Comparison of ENCODE assay signal across 16 cellular contexts in the genomic region with DNA sequence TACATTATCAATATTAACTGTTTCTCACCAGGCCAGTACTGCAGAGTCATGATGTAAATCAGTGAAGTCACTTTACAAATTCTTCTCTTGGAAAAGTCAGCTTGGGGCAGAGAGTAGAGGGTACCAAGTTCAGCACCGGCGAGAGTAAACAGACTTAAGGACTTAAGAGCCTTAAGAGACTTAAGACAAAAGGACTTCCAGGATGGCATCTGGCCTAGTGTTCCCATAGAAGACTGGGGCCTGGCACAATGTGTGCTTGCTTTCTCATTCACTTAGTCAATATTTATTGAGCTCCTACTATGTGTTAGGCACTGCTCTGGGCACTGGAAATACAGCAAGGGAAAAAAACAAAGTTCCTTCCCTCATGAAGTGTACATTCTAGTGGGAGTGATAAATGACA. TPM values are rescaled to one million over a fixed set of nuclear protein-coding genes. Genes with fewer than 3 reads are reported as not detected.
A peak's percentile ranks its signal among the peaks of the same experiment; 100 is the strongest.
DNase-seq lines count a peak whose midpoint lies in the region; ATAC-seq and TF ChIP-seq lines count a peak whose summit lies in the region.
"Had no signal": no experiment of that assay in that cellular context is flagged by ENCODE, and none has a peak within 500 bp of the region (broad histone marks: within the 10 kb centered on the region; RNA-seq: fewer than 3 reads in every experiment).

No MANE protein-coding gene starts in this region.

- H3K27ac ChIP-seq in smooth muscle cell (ENCODE audit: low read depth) = peak overlapping the region; percentile 60
- H3K27ac ChIP-seq: cardiac muscle cell had no signal

- no peaks in the 10 kb centered on the region for H4K20me1 ChIP-seq in smooth muscle cell (ENCODE audit: low read depth)

- peaks cover 18% of the 10 kb centered on the region for H3F3A ChIP-seq in smooth muscle cell (ENCODE audit: low read depth)

- intact Hi-C loops in Right ventricle myocardium inferior (cut with DNase I) = no loop called here

- peaks cover 11% of the 10 kb centered on the region for H3K4me1 ChIP-seq in smooth muscle cell (ENCODE audit: low read depth)
- H3K4me1 ChIP-seq: foreskin keratinocyte had no signal

- no peak overlapping the region for H3K9ac ChIP-seq in smooth muscle cell (ENCODE audit: low read depth)

- 41% methylated on average over 2 of the region's 2 CpGs for WGBS in smooth muscle cell (ENCODE audit: low lambda C conversion rate)

- H3K36me3 Mint-ChIP-seq in activated T-cell treated with anti-CD3 and anti-CD28 coated beads, Interleukin-2, amount 50 U/mL, for 72 hours (ENCODE audit: insufficient read depth in 2 of 2) = peaks cover 2 to 15% of the 10 kb centered on the region in 2 donors
- peaks cover 4% of the 10 kb centered on the region for H3K36me3 Mint-ChIP-seq in effector memory CD8-positive, alpha-beta T cell (ENCODE audit: insufficient read depth)

- no peaks in the 10 kb centered on the region for H3K27me3 Mint-ChIP-seq in activated T-cell treated with anti-CD3 and anti-CD28 coated beads, Interleukin-2, amount 50 U/mL, for 72 hours (ENCODE audit: low read depth)
- no peaks in the 10 kb centered on the region for H3K27me3 Mint-ChIP-seq in effector memory CD8-positive, alpha-beta T cell

- H3K4me1 Mint-ChIP-seq in activated T-cell treated with anti-CD3 and anti-CD28 coated beads, Interleukin-2, amount 50 U/mL, for 72 hours (ENCODE audit: low read depth) = peaks cover 45% of the 10 kb centered on the region
- peaks cover 20 to 28% of the 10 kb centered on the region in 2 donors for H3K4me1 Mint-ChIP-seq in effector memory CD8-positive, alpha-beta T cell (ENCODE audit: low read depth in 2 of 2)

- peak overlapping the region; percentile 96 for H2AFZ ChIP-seq in smooth muscle cell (ENCODE audit: low read depth)

- H3K27me3 ChIP-seq in smooth muscle cell (ENCODE audit: low read depth) = peaks cover 5% of the 10 kb centered on the region
- H3K27me3 ChIP-seq: cardiac muscle cell had no signal

- H3K9me3 ChIP-seq in smooth muscle cell (replicated peaks; ENCODE audit: low read depth) = no peaks in the 10 kb centered on the region

- no peak overlapping the region for H3K4me3 ChIP-seq in smooth muscle cell
- H3K4me3 ChIP-seq: cardiac muscle cell had no signal

- no peak for TF ChIP-seq CTCF in smooth muscle cell (IDR thresholded peaks at IDR 0.05; ENCODE audit: borderline replicate concordance, insufficient read depth, poor library complexity, severe bottlenecking)

- no peaks in the 10 kb centered on the region for H3K9me3 Mint-ChIP-seq in activated T-cell treated with anti-CD3 and anti-CD28 coated beads, Interleukin-2, amount 50 U/mL, for 72 hours
- H3K9me3 Mint-ChIP-seq in effector memory CD8-positive, alpha-beta T cell = no peaks in the 10 kb centered on the region

- DNase-seq in activated T-cell treated with anti-CD3 and anti-CD28 coated beads, Interleukin-2, amount 50 U/mL, for 72 hours = no peak
- no peak for DNase-seq in activated T-cell treated with anti-CD3 and anti-CD28 coated beads, Interleukin-2, amount 50 U/mL, for 1 hour
- DNase-seq in NCI-H82 treated with DMSO at 0.1 percent for 48 hours (lab: John Stamatoyannopoulos, UW; ENCODE audit: unreplicated experiment) (peak; percentile 80), smooth muscle cell (lab: John Stamatoyannopoulos, UW; ENCODE audit: unreplicated experiment) (no peak), Right ventricle myocardium inferior (ENCODE audit: missing footprints) (no peak), COLO829 (ENCODE audit: low spot score) (no peak)
- DNase-seq in effector memory CD8-positive, alpha-beta T cell = no peak
- DNase-seq: activated CD4-positive, CD25-positive, alpha-beta regulatory T cell; activated effector memory CD4-positive, alpha-beta T cell treated with anti-CD3 and anti-CD28 coated beads, Interleukin-2, amount 50 U/mL, for 16 hours; AML-193; foreskin keratinocyte; midbrain; NCI-H345; PC-3 had no signal

- H3K4me3 Mint-ChIP-seq in activated T-cell treated with anti-CD3 and anti-CD28 coated beads, Interleukin-2, amount 50 U/mL, for 72 hours = peak overlapping the region; percentile 77 to 91
- H3K4me3 Mint-ChIP-seq in effector memory CD8-positive, alpha-beta T cell = peak overlapping the region; percentile 77 to 81

- H3K27ac Mint-ChIP-seq in activated T-cell treated with anti-CD3 and anti-CD28 coated beads, Interleukin-2, amount 50 U/mL, for 72 hours = peak overlapping the region; percentile 94
- peak overlapping the region; percentile 16 to 91 for H3K27ac Mint-ChIP-seq in effector memory CD8-positive, alpha-beta T cell

- H3K79me2 ChIP-seq in smooth muscle cell (ENCODE audit: low read depth) = no peaks in the 10 kb centered on the region

- H3K4me2 ChIP-seq in smooth muscle cell = peak overlapping the region; percentile 98

- no peak for ATAC-seq in activated T-cell treated with anti-CD3 and anti-CD28 coated beads, Interleukin-2, amount 50 U/mL, for 72 hours (replicated peaks in 1 of 2)
- ATAC-seq in effector memory CD8-positive, alpha-beta T cell (replicated peaks) = no peak
- ATAC-seq in GM21723 (IDR thresholded peaks at IDR 0.05; ENCODE audit: unreplicated experiment) (no peak), Right ventricle myocardium inferior (no peak)
- ATAC-seq: foreskin keratinocyte, PC-3 had no signal

- H3K36me3 ChIP-seq in smooth muscle cell (ENCODE audit: low read depth) = no peaks in the 10 kb centered on the region
- H3K36me3 ChIP-seq: cardiac muscle cell had no signal

RNA-seq across cellular contexts. Expression of a gene that starts 1.4 kb away (rescaled TPM):
- total RNA-seq in activated T-cell treated with anti-CD3 and anti-CD28 coated beads, Interleukin-2, amount 50 U/mL, for 72 hours = 1 to 10 TPM; 7.1 to 7.8 TPM
- 3.0 and 3.2 TPM in 2 replicates for total RNA-seq in smooth muscle cell
- polyA plus RNA-seq in smooth muscle cell = 3.0 and 3.1 TPM in 2 replicates
- 8.5 TPM for total RNA-seq in Right ventricle myocardium inferior

RNA-seq across cellular contexts. Expression of a gene that starts 38.9 kb away (rescaled TPM):
- total RNA-seq in activated T-cell treated with anti-CD3 and anti-CD28 coated beads, Interleukin-2, amount 50 U/mL, for 72 hours = 1 to 10 TPM in 1 of 2 donors, under 1 TPM in 1; 0.21 to 1.2 TPM
- total RNA-seq in smooth muscle cell (not detected in 2 replicates), Right ventricle myocardium inferior (not detected)
- polyA plus RNA-seq in smooth muscle cell = not detected in 2 replicates
- total RNA-seq: foreskin keratinocyte had no signal
- polyA plus RNA-seq: foreskin keratinocyte had no signal
